ENCODE assay signal across 8 cellular contexts in the genomic region with DNA sequence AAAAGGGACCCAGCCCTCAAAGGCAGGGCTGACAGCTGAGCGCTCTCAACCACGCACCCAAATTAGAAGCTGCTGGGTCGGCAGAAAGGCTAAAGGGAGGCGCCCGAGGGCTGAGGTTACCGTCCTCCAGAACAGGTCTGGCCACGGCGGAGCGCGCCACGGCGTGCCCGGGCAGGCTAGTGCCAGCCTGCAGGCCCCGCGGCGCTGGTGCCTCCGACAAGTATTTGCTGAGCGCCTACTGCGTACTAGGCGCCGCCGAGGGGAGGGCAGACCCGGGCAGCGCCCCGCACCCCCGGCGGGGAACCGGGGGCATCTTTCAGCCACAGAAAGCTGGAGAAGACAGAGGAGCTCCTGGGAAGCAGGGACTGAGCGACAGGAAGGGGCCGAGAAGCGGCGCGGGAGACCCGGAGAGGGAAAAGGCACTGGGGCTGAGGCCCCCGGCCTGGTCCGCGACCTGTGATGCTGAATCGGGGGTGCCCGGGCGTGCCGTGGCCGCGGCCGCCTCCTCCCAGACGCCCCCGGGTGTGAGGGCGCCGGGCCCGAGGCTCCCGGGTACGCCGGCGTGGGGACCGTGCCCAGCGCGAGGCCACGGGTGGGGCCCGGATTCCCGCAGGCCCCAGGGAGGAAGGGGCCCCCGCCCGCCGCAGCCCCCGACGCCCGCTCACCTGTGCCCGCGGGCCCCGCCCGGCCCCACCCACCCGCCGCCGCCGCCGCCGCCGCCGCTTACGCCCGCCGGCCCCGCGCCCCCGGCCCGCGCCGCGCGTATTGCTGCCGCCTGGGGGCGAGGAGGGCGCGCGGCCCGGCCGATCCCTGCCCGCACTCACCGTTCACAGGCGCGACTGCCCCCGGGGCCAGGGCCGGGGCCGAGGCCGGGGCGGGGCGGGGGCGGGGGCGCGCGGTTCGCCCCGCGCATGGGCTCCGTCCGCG. TPM values are rescaled to one million over a fixed set of nuclear protein-coding genes. Genes with fewer than 3 reads are reported as not detected.
DNase-seq lines count a peak whose midpoint lies in the region; ATAC-seq and TF ChIP-seq lines count a peak whose summit lies in the region.

No MANE protein-coding gene starts in this region.

- TF ChIP-seq POLR2A in gastroesophageal sphincter (IDR thresholded peaks at IDR 0.05): no peak

- DNase-seq in AG10803 (ENCODE audit: low read depth) (peak; percentile 25), NCI-H1694 (lab: John Stamatoyannopoulos, UW) (no peak), NCI-H187 treated with DMSO at 0.1 percent for 48 hours (lab: John Stamatoyannopoulos, UW) (no peak)
- DNase-seq in activated T-cell treated with anti-CD3 and anti-CD28 coated beads, Interleukin-2, amount 50 U/mL, for 72 hours: peak; percentile 48 to 50

- H3K27ac ChIP-seq in gastroesophageal sphincter (peak overlapping the region in 3 of 4 donors; percentile 77 to 90 (median 89)), parathyroid adenoma (peak overlapping the region; percentile 49)

- peaks cover 0 to 2% of the 10 kb centered on the region in 2 donors for H3K36me3 Mint-ChIP-seq in activated T-cell treated with anti-CD3 and anti-CD28 coated beads, Interleukin-2, amount 50 U/mL, for 72 hours (ENCODE audit: insufficient read depth in 2 of 2)

- peaks cover 6% of the 10 kb centered on the region for H3K4me1 Mint-ChIP-seq in activated T-cell treated with anti-CD3 and anti-CD28 coated beads, Interleukin-2, amount 50 U/mL, for 72 hours (ENCODE audit: low read depth)

- no peak overlapping the region for H3K27ac Mint-ChIP-seq in activated T-cell treated with anti-CD3 and anti-CD28 coated beads, Interleukin-2, amount 50 U/mL, for 72 hours

- H3K4me2 ChIP-seq in parathyroid adenoma (ENCODE audit: low read length): peak overlapping the region; percentile 62

- H3K4me3 ChIP-seq in AG10803 (ENCODE audit: low read length): peak overlapping the region; percentile 72
- peak overlapping the region; percentile 87 to 88 for H3K4me3 ChIP-seq in gastroesophageal sphincter
- H3K4me3 ChIP-seq in parathyroid adenoma (ENCODE audit: low read depth, low read length): peak overlapping the region; percentile 58

- H3K36me3 ChIP-seq in gastroesophageal sphincter (peaks cover 0 to 37% of the 10 kb centered on the region in 2 donors), parathyroid adenoma (ENCODE audit: control insufficient read depth, insufficient read depth, low read length) (no peaks in the 10 kb centered on the region)

- no peak for TF ChIP-seq EP300 in gastroesophageal sphincter (IDR thresholded peaks at IDR 0.05)

- H3K9me3 ChIP-seq in gastroesophageal sphincter (no peaks in the 10 kb centered on the region), parathyroid adenoma (ENCODE audit: control insufficient read depth, low read length) (no peaks in the 10 kb centered on the region)

- peak overlapping the region; percentile 25 for H2AFZ ChIP-seq in parathyroid adenoma

- peaks cover 17% of the 10 kb centered on the region for H3K27me3 ChIP-seq in gastroesophageal sphincter
- no peaks in the 10 kb centered on the region for H3K27me3 ChIP-seq in parathyroid adenoma (ENCODE audit: control insufficient read depth, insufficient read depth, low read length)

- 20% methylated on average over 1 of the region's 115 CpGs; no CpG with 5 or more reads in 1 of the 2 donors for WGBS in gastroesophageal sphincter (ENCODE audit: low coverage in 1 of 2), 2 donors

- H3K4me3 Mint-ChIP-seq in activated T-cell treated with anti-CD3 and anti-CD28 coated beads, Interleukin-2, amount 50 U/mL, for 72 hours: peak overlapping the region; percentile 76 to 80

- H3K27me3 Mint-ChIP-seq in activated T-cell treated with anti-CD3 and anti-CD28 coated beads, Interleukin-2, amount 50 U/mL, for 72 hours (ENCODE audit: low read depth): no peaks in the 10 kb centered on the region

- no peaks in the 10 kb centered on the region for H3K9me3 Mint-ChIP-seq in activated T-cell treated with anti-CD3 and anti-CD28 coated beads, Interleukin-2, amount 50 U/mL, for 72 hours

- TF ChIP-seq CTCF in AG10803 (conservative IDR thresholded peaks at IDR 0.05; ENCODE audit: low read length): no peak
- TF ChIP-seq CTCF in LNCAP (IDR thresholded peaks at IDR 0.05): peak; percentile 26; the same call in 1 of the 2 replicates
- no peak for TF ChIP-seq CTCF in gastroesophageal sphincter (IDR thresholded peaks at IDR 0.05)
- no peak for TF ChIP-seq CTCF in parathyroid adenoma (IDR thresholded peaks at IDR 0.05)

- H3K9ac ChIP-seq in parathyroid adenoma: no peak overlapping the region

- no peaks in the 10 kb centered on the region for H3K79me2 ChIP-seq in parathyroid adenoma

- ATAC-seq in GM19043 (IDR thresholded peaks at IDR 0.05; ENCODE audit: low read depth, unreplicated experiment) (peak; percentile 15), gastroesophageal sphincter (peak; percentile 27)
- peak in 1 of 2 donors; percentile 39 for ATAC-seq in activated T-cell treated with anti-CD3 and anti-CD28 coated beads, Interleukin-2, amount 50 U/mL, for 72 hours (replicated peaks in 1 of 2)

- H3K4me1 ChIP-seq in gastroesophageal sphincter (peaks cover 0 to 51% (median 30%) of the 10 kb centered on the region in 3 donors), parathyroid adenoma (no peaks in the 10 kb centered on the region)

RNA-seq across cellular contexts. Expression of gene HRAS, which starts 0.5 kb away (rescaled TPM):
- total RNA-seq in activated T-cell treated with anti-CD3 and anti-CD28 coated beads, Interleukin-2, amount 50 U/mL, for 72 hours: 10 to 100 TPM; 28.8 to 40.1 TPM
- total RNA-seq in gastroesophageal sphincter: 10 to 100 TPM; 41.1 to 68.0 (median 53.8) TPM

RNA-seq across cellular contexts. Expression of gene LRRC56, which starts 2.5 kb away (rescaled TPM):
- total RNA-seq in activated T-cell treated with anti-CD3 and anti-CD28 coated beads, Interleukin-2, amount 50 U/mL, for 72 hours: 1 to 10 TPM; 1.2 to 3.1 TPM
- total RNA-seq in gastroesophageal sphincter: under 1 TPM in 3 of 4 donors, not detected in 1; 0.13 to 0.69 (median 0.20) TPM

RNA-seq across cellular contexts. Expression of gene LMNTD2, which starts 25.7 kb away (rescaled TPM):
- total RNA-seq in activated T-cell treated with anti-CD3 and anti-CD28 coated beads, Interleukin-2, amount 50 U/mL, for 72 hours: 1 to 10 TPM; 3.1 to 5.5 TPM
- 1 to 10 TPM in 3 of 4 donors, under 1 TPM in 1; 0.81 to 2.1 (median 1.1) TPM for total RNA-seq in gastroesophageal sphincter

RNA-seq across cellular contexts. Expression of gene RASSF7, which starts 25.9 kb away (rescaled TPM):
- 10 to 100 TPM; 13.5 to 14.2 TPM for total RNA-seq in activated T-cell treated with anti-CD3 and anti-CD28 coated beads, Interleukin-2, amount 50 U/mL, for 72 hours
- 10 to 100 TPM in 2 of 4 donors, 1 to 10 TPM in 2; 3.4 to 12.5 (median 8.6) TPM for total RNA-seq in gastroesophageal sphincter

RNA-seq across cellular contexts. Expression of gene RNH1, which starts 27.8 kb away (rescaled TPM):
- total RNA-seq in activated T-cell treated with anti-CD3 and anti-CD28 coated beads, Interleukin-2, amount 50 U/mL, for 72 hours: 10 to 100 TPM; 88.9 to 95.3 TPM
- 100 to 1,000 TPM; 243 to 354 (median 264) TPM for total RNA-seq in gastroesophageal sphincter

Comparison
In these comparisons a context has a peak if more than half of its experiments do, and no peak if none do; other contexts are left out.
1. DNase-seq: peak in AG10803 (single experiment) and activated T-cell treated with anti-CD3 and anti-CD28 coated beads, Interleukin-2, amount 50 U/mL, for 72 hours (2 of 2); none in NCI-H1694 (single experiment) and NCI-H187 treated with DMSO at 0.1 percent for 48 hours (single experiment).
2. Peak in every context shown above with its lines, with median percentiles within 50 percentile points of each other: H3K4me3 ChIP-seq.